8 cellular contexts compared by ENCODE assay signal in genomic region chr3:125594581-125595011, GRCh38. TPM values are rescaled to one million over a fixed set of nuclear protein-coding genes. Genes with fewer than 3 reads are reported as not detected.
DNase-seq lines count a peak whose midpoint lies in the region; ATAC-seq, FAIRE-seq and TF ChIP-seq lines count a peak whose summit lies in the region.

No MANE protein-coding gene starts in this region.

- intact Hi-C loops in Calu3 (cut with micrococcal nuclease; ENCODE audit: unreplicated experiment) (no loop called here), K562 (cut with micrococcal nuclease) (no loop called here), stomach (cut with DNase I; ENCODE audit: low total_unique reads) (no loop called here)

- no peak for TF ChIP-seq EP300 in K562 (IDR thresholded peaks at IDR 0.05; ENCODE audit: low read length)
- no peak for TF ChIP-seq EP300 in stomach (IDR thresholded peaks at IDR 0.05)

- peak overlapping the region; percentile 87 for H3K4me2 ChIP-seq in K562 (ENCODE audit: insufficient read depth, low read length)

- H3K36me3 ChIP-seq in K562 (ENCODE audit: control insufficient read depth, insufficient read depth, low read length) (no peaks in the 10 kb centered on the region), stomach (no peaks in the 10 kb centered on the region)

- no peaks in the 10 kb centered on the region for H4K20me1 ChIP-seq in K562 (replicated peaks; ENCODE audit: control insufficient read depth, insufficient read depth, low read length)

- CTCF ChIA-PET in Calu3 (lab: Charles Lee) (interaction anchor here (0.5 kb wide), 1 partner anchor 396 kb away, joined by 4 read pairs; no protein-coding TSS in a partner anchor), K562 (lab: Yijun Ruan, JAX; ENCODE audit: low intra/inter-chr PET ratio) (no interaction called here)

- H3K9ac ChIP-seq in K562 (ENCODE audit: insufficient read depth in 1 of 2, low read depth in 2 of 2, low read length in 2 of 2) = peak overlapping the region; percentile 71 to 94

- H3K4me3 Mint-ChIP-seq in Calu3 (ENCODE audit: low read depth, unreplicated experiment) = peak overlapping the region; percentile 89
- peak overlapping the region; percentile 91 to 98 (median 95) for H3K4me3 Mint-ChIP-seq in IgD-negative memory B cell

- H3K9me1 ChIP-seq in K562 (ENCODE audit: control insufficient read depth, insufficient read depth, low read length) = no peaks in the 10 kb centered on the region

- ATAC-seq in K562 (peak; percentile 2), left lobe of liver (peak; percentile 7), HG03159 (IDR thresholded peaks at IDR 0.05; ENCODE audit: unreplicated experiment) (no peak), GM18517 (IDR thresholded peaks at IDR 0.05; ENCODE audit: unreplicated experiment) (no peak)

- in situ Hi-C loops in K562 (cut with MboI) = loop anchor here (25.0 kb wide), 1 partner anchor 432 kb away; no protein-coding TSS in a partner anchor

- H2AFZ ChIP-seq in K562 (ENCODE audit: low read depth, low read length) = peak overlapping the region; percentile 87

- H3K4me1 Mint-ChIP-seq in Calu3 (ENCODE audit: low read depth, unreplicated experiment) (peaks cover 35% of the 10 kb centered on the region), IgD-negative memory B cell (peaks cover 23 to 33% (median 32%) of the 10 kb centered on the region in 3 donors)

- peak overlapping the region; percentile 81 for H3K27ac Mint-ChIP-seq in Calu3 (ENCODE audit: unreplicated experiment)
- H3K27ac Mint-ChIP-seq in IgD-negative memory B cell = peak overlapping the region; percentile 87 to 95 (median 93)

- no peak for FAIRE-seq in K562 (lab: Jason Lieb, UNC)

- peaks cover 33% of the 10 kb centered on the region for H3K79me2 ChIP-seq in K562 (ENCODE audit: control insufficient read depth, insufficient read depth, low read length)

- H3K27me3 Mint-ChIP-seq in Calu3 (ENCODE audit: unreplicated experiment) = no peaks in the 10 kb centered on the region
- no peaks in the 10 kb centered on the region for H3K27me3 Mint-ChIP-seq in IgD-negative memory B cell

- H3K27me3 ChIP-seq in K562 (ENCODE audit: control insufficient read depth in 2 of 2, insufficient read depth in 2 of 2, low read length in 2 of 2) = no peaks in the 10 kb centered on the region
- no peaks in the 10 kb centered on the region for H3K27me3 ChIP-seq in stomach

- H3K4me1 ChIP-seq in K562 (replicated peaks in 1 of 2; ENCODE audit: control insufficient read depth in 2 of 2, insufficient read depth in 2 of 2, low read length in 2 of 2) = peaks cover 8% of the 10 kb centered on the region in 2 experiments; a peak in 4 of 5 replicates
- H3K4me1 ChIP-seq in stomach = peaks cover 19 to 54% (median 37%) of the 10 kb centered on the region in 4 donors

- H3K27ac ChIP-seq in K562 (ENCODE audit: extremely low read depth, low read depth, low read length) (peak overlapping the region; percentile 81), stomach (peak overlapping the region; percentile 82 to 97 (median 92))

- H3K36me3 Mint-ChIP-seq in Calu3 (ENCODE audit: insufficient read depth, unreplicated experiment) (peaks cover 47% of the 10 kb centered on the region), IgD-negative memory B cell (peaks cover 8% of the 10 kb centered on the region)

- H3K4me3 ChIP-seq in K562 (peak overlapping the region; percentile 63), stomach (peak overlapping the region; percentile 61 to 81 (median 72))

- 1% methylated on average over 14 of the region's 14 CpGs for WGBS in K562 (ENCODE audit: insufficient coverage, low coverage, missing lambda C conversion rate)
- WGBS in stomach, 5 donors = 0 to 1% (median 0%) methylated on average over 14 of the region's 14 CpGs

- BruUV-seq in Calu3 (replicated peaks; lab: Mats Ljungman, UMichigan) = no TSS peak
- BruUV-seq in K562 (replicated peaks; lab: Mats Ljungman, UMichigan) = TSS peak; percentile 50

- no peaks in the 10 kb centered on the region for H3K9me3 ChIP-seq in K562 (replicated peaks; ENCODE audit: control insufficient read depth, insufficient read depth, low read depth, low read length)
- H3K9me3 ChIP-seq in stomach = no peaks in the 10 kb centered on the region

- no peak for TF ChIP-seq POLR2A in K562 (conservative IDR thresholded peaks at IDR 0.05)
- no peak for TF ChIP-seq POLR2A in stomach (IDR thresholded peaks at IDR 0.05)

- TF ChIP-seq CTCF in Calu3 (IDR thresholded peaks at IDR 0.05; ENCODE audit: unreplicated experiment) (no peak), K562 (IDR thresholded peaks at IDR 0.05 in 2 of 3, conservative IDR thresholded peaks at IDR 0.05 in 1 of 3; ENCODE audit: insufficient read depth in 2 of 3, low read depth in 1 of 3, low read length in 3 of 3) (no peak), stomach (IDR thresholded peaks at IDR 0.05) (no peak)

- peak; percentile 28 for DNase-seq in Calu3
- peak in 1 of 4 experiments; percentile 28 for DNase-seq in K562 (ENCODE audit: extremely low read depth in 1 of 4, low spot score in 3 of 4)
- DNase-seq in left lobe of liver (ENCODE audit: low spot score) = peak; percentile 51
- no peak for DNase-seq in stomach
- DNase-seq in NCI-H2081 (lab: John Stamatoyannopoulos, UW) = no peak

- no peak for TF ChIP-seq RAD21 in K562 (CRISPR knock-in tag; conservative IDR thresholded peaks at IDR 0.05 in 1 of 2, IDR thresholded peaks at IDR 0.05 in 1 of 2)

- H3K9me3 Mint-ChIP-seq in Calu3 (ENCODE audit: low read depth, unreplicated experiment) (no peaks in the 10 kb centered on the region), IgD-negative memory B cell (no peaks in the 10 kb centered on the region)

- POLR2A ChIA-PET in K562 (lab: Yijun Ruan, JAX) = interaction anchor here (0.7 to 1.0 kb wide), 3 partner anchors 10 to 667 kb away, joined by 3 to 4 read pairs (median 3); no protein-coding TSS in a partner anchor

TF ChIP-seq in K562, 482 proteins besides CTCF, POLR2A, EP300 and RAD21:
- TF ChIP-seq, protein P1, sequence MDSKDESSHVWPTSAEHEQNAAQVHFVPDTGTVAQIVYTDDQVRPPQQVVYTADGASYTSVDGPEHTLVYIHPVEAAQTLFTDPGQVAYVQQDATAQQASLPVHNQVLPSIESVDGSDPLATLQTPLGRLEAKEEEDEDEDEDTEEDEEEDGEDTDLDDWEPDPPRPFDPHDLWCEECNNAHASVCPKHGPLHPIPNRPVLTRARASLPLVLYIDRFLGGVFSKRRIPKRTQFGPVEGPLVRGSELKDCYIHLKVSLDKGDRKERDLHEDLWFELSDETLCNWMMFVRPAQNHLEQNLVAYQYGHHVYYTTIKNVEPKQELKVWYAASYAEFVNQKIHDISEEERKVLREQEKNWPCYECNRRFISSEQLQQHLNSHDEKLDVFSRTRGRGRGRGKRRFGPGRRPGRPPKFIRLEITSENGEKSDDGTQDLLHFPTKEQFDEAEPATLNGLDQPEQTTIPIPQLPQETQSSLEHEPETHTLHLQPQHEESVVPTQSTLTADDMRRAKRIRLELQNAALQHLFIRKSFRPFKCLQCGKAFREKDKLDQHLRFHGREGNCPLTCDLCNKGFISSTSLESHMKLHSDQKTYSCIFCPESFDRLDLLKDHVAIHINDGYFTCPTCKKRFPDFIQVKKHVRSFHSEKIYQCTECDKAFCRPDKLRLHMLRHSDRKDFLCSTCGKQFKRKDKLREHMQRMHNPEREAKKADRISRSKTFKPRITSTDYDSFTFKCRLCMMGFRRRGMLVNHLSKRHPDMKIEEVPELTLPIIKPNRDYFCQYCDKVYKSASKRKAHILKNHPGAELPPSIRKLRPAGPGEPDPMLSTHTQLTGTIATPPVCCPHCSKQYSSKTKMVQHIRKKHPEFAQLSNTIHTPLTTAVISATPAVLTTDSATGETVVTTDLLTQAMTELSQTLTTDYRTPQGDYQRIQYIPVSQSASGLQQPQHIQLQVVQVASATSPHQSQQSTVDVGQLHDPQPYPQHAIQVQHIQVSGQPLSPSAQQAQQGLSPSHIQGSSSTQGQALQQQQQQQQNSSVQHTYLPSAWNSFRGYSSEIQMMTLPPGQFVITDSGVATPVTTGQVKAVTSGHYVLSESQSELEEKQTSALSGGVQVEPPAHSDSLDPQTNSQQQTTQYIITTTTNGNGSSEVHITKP (IDR thresholded peaks at IDR 0.05; ENCODE audit: partially characterized antibody) = peak; percentile 7
- TF ChIP-seq, protein P2, sequence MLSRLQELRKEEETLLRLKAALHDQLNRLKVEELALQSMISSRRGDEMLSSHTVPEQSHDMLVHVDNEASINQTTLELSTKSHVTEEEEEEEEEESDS (CRISPR knock-in tag; IDR thresholded peaks at IDR 0.05) = no peak

RNA-seq across cellular contexts. Expression of gene OSBPL11, which starts 0.7 kb away (rescaled TPM):
- total RNA-seq in Calu3 (2022) (12.4 TPM in 2 replicates), K562 (2014; rRNA removed) (1.8 and 2.1 TPM in 2 replicates), K562 (2014; rRNA removed; fragmentation: Illumina TruSeq; extraction: Trizol) (4.1 and 4.7 TPM in 2 replicates), K562 (2015; rRNA removed; fragmentation: Illumina TruSeq; extraction: Trizol) (4.0 and 4.1 TPM in 2 replicates), K562 (2021) (4.3 and 4.6 TPM in 2 replicates), left lobe of liver (11.2 TPM), stomach (10 to 100 TPM in 2 of 5 donors, 1 to 10 TPM in 3; 2.9 to 29.9 (median 9.0) TPM)
- polyA plus RNA-seq in IgD-negative memory B cell (15.3 TPM), K562 (2011; rRNA removed) (3.1 and 3.2 TPM in 2 replicates), K562 (2014; fragmentation: Illumina TruSeq; extraction: Trizol) (4.0 and 5.0 TPM in 2 replicates), K562 (2014; fragmentation: Nextera tagmentation; extraction: Ambion mirVana) (1 to 10 TPM; 2.4 to 2.9 TPM), K562 (2014; rRNA removed) (2.1 and 2.5 TPM in 2 replicates), stomach (1 to 10 TPM; 2.9 to 4.9 (median 4.4) TPM)
- 2.5 and 6.6 TPM in 2 replicates for total RNA-seq in K562 (2011; cell fraction: chromatin; rRNA removed; ENCODE audit: low replicate concordance)
- total RNA-seq in K562 (2011; cell fraction: nucleolus; rRNA removed) = 1.8 and 2.1 TPM in 2 replicates
- total RNA-seq in K562 (2011; cell fraction: nucleoplasm; rRNA removed) = 2.9 and 3.1 TPM in 2 replicates
- polyA plus RNA-seq in K562 (2011; cell fraction: cytosol; rRNA removed) = 0.67 and 1.9 TPM in 2 replicates
- 1.00 and 1.3 TPM in 2 replicates for polyA plus RNA-seq in K562 (2011; cell fraction: nucleus; rRNA removed)
- polyA plus RNA-seq in K562 (2012) = 2.5 and 3.5 TPM in 2 replicates
- 9.7 and 12.1 TPM in 2 replicates for polyA minus RNA-seq in K562 (2011; rRNA and poly(A)+ RNA removed)
- polyA minus RNA-seq in K562 (2011; cell fraction: cytosol; rRNA and poly(A)+ RNA removed) = 2.5 and 3.1 TPM in 2 replicates
- polyA minus RNA-seq in K562 (2011; cell fraction: nucleus; rRNA and poly(A)+ RNA removed) = 0.94 and 1.3 TPM in 2 replicates

Comparison
In these comparisons a context has a peak if more than half of its experiments do, and no peak if none do; other contexts are left out.
1. DNase-seq: peak in Calu3 (single experiment) and left lobe of liver (single experiment); none in stomach (single experiment) and NCI-H2081 (0 of 2).
2. ATAC-seq: peak in K562 (single experiment) and left lobe of liver (single experiment); none in HG03159 (single experiment) and GM18517 (single experiment).